In the genomic region with DNA sequence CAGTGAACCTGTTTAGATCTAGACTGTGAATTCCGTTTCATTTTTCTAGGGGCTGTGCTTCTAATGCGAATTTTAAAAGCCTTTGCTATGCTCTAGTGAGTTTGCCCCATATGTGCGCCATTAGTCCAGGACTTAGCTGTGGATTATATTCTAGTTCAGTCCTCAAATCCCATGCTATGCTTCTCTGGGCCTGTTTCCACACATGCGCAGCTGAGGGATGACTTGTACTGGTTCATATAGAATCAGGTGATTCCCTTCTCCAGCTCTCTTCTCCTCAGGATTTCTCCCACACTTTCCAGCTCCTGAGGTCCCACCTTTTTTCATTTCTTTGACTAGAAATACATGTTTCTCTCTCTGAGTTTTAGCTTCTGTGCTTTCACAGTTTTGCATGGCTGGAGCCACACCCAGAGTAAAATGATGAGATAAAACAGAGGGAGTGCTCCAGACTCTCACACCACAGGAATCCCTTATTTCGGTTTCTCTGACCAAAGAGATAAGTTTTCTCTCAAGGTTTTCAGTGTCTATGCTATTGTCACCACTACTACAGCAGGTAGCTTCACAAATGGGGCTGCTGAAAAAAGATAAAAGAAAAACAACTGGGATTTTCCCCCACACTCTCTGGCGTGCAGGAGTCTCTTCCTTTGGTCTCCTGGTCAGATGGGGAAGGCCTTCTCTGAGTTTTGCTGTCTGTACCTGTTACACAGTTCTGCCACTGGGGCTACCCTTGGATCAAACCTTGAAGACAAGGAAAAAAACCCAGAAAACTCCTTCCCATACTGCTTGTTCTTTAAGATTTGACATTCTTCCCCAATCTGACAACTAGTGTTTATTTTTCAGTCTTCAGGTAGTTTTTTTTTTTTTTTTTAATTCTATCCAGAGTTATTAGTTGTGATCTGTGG, we compare ENCODE assay signal across 20 cellular contexts.
A peak's percentile ranks its signal among the peaks of the same experiment; 100 is the strongest.
DNase-seq lines count a peak whose midpoint lies in the region; ATAC-seq and TF ChIP-seq lines count a peak whose summit lies in the region.
"Had no signal": no experiment of that assay in that cellular context is flagged by ENCODE, and none has a peak within 500 bp of the region (broad histone marks: within the 10 kb centered on the region; RNA-seq: fewer than 3 reads in every experiment).

No MANE protein-coding gene starts in this region.

- H4K5ac ChIP-seq in mesendoderm (ENCODE audit: low read length) = no peak overlapping the region

- TF ChIP-seq CTCF in GM12864 (IDR thresholded peaks at IDR 0.05; ENCODE audit: low read depth, low read length, missing control alignments) (peak; percentile 24), Loucy (conservative IDR thresholded peaks at IDR 0.05; ENCODE audit: low read length) (0 out of 2 replicates have a peak, but pooled peaks have one; percentile 24), WTC11 (IDR thresholded peaks at IDR 0.05) (no peak)

- H4K20me1 ChIP-seq in Loucy (ENCODE audit: insufficient read depth, low read length, poor library complexity, severe bottlenecking) = no peaks in the 10 kb centered on the region
- H4K20me1 ChIP-seq: BLaER1 treated with 17β-estradiol and CSF1 and Interleukin-3, amounts not matched to agents 10 nM and 100 nM had no signal

- H3K9me3 Mint-ChIP-seq in WTC11 = peaks cover 4% of the 10 kb centered on the region; the same call in 1 of the 2 replicates

- no peak overlapping the region for H3K27ac ChIP-seq in mesendoderm (ENCODE audit: low read depth, low read length)
- H3K27ac ChIP-seq: adrenal gland; BLaER1 treated with 17β-estradiol and CSF1 and Interleukin-3, amounts not matched to agents 10 nM and 100 nM; coronary artery; sigmoid colon; VCaP had no signal

- H2BK15ac ChIP-seq in mesendoderm (replicated peaks; ENCODE audit: low read depth) = no peak overlapping the region

- no CpG with 5 or more reads among the region's 6 CpGs for whole genome bisulfite sequencing in mesendoderm (ENCODE audit: extremely low coverage, insufficient coverage, low lambda C conversion rate)

- no peak overlapping the region for H3K18ac ChIP-seq in mesendoderm (ENCODE audit: low read length)

- H3K4me1 Mint-ChIP-seq in WTC11 = peaks cover 27% of the 10 kb centered on the region

- H3K4ac ChIP-seq in mesendoderm (ENCODE audit: low read depth, low read length) = no peak overlapping the region

- H4K8ac ChIP-seq in mesendoderm (ENCODE audit: low read depth, low read length) = no peak overlapping the region

- no peak overlapping the region for H3K23ac ChIP-seq in mesendoderm (ENCODE audit: low read length)

- H3K79me2 ChIP-seq in Loucy (ENCODE audit: insufficient read depth, low read length) (no peaks in the 10 kb centered on the region), mesendoderm (ENCODE audit: control insufficient read depth, insufficient read depth, low read length) (no peaks in the 10 kb centered on the region)

- H3K9ac ChIP-seq in Loucy (ENCODE audit: low read depth, low read length, poor library complexity, severe bottlenecking) = no peak overlapping the region
- no peak overlapping the region for H3K9ac ChIP-seq in mesendoderm (ENCODE audit: low read length)
- H3K9ac ChIP-seq: BLaER1 treated with 17β-estradiol and CSF1 and Interleukin-3, amounts not matched to agents 10 nM and 100 nM had no signal

- H3K4me3 Mint-ChIP-seq in WTC11 = no peak overlapping the region
- H3K4me3 Mint-ChIP-seq: mesothelial cell of epicardium had no signal

- H2BK120ac ChIP-seq in mesendoderm (ENCODE audit: low read depth, low read length) = no peak overlapping the region

- H3K56ac ChIP-seq in mesendoderm (ENCODE audit: low read length) = no peak overlapping the region

- no peaks in the 10 kb centered on the region for H3K9me3 ChIP-seq in Loucy (ENCODE audit: insufficient read depth, low read depth, low read length)
- H3K9me3 ChIP-seq: adrenal gland; BLaER1 treated with 17β-estradiol and CSF1 and Interleukin-3, amounts not matched to agents 10 nM and 100 nM; HAP-1; sigmoid colon had no signal

- CTCF ChIA-PET in WTC11 (lab: Charles Lee) = interaction anchor here (0.6 to 0.9 kb wide), 3 partner anchors 51 to 311 kb away, joined by 3 read pairs; no protein-coding TSS in a partner anchor

- H3K27me3 ChIP-seq in Loucy (ENCODE audit: insufficient read depth, low read length, poor library complexity, severe bottlenecking) = no peaks in the 10 kb centered on the region
- no peaks in the 10 kb centered on the region for H3K27me3 ChIP-seq in mesendoderm (ENCODE audit: insufficient read depth, low read length, poor library complexity)
- H3K27me3 ChIP-seq: adrenal gland; BLaER1 treated with 17β-estradiol and CSF1 and Interleukin-3, amounts not matched to agents 10 nM and 100 nM; sigmoid colon had no signal

- POLR2A ChIA-PET in WTC11 (lab: Charles Lee) = no interaction called here

- H3K79me1 ChIP-seq in mesendoderm (ENCODE audit: low read length) = no peaks in the 10 kb centered on the region

- H2AFZ ChIP-seq in Loucy (ENCODE audit: low read length) = no peak overlapping the region

- H3K4me2 ChIP-seq in Loucy (ENCODE audit: low read depth, low read length, poor library complexity, severe bottlenecking) = no peak overlapping the region
- H3K4me2 ChIP-seq in mesendoderm (ENCODE audit: low read length) = no peak overlapping the region
- H3K4me2 ChIP-seq: BLaER1 treated with 17β-estradiol and CSF1 and Interleukin-3, amounts not matched to agents 10 nM and 100 nM had no signal

- no peaks in the 10 kb centered on the region for H3K4me1 ChIP-seq in Loucy (ENCODE audit: insufficient read depth, low read length, poor library complexity, severe bottlenecking)
- no peaks in the 10 kb centered on the region for H3K4me1 ChIP-seq in mesendoderm (ENCODE audit: control insufficient read depth, low read depth, low read length)
- H3K4me1 ChIP-seq: adrenal gland; BLaER1 treated with 17β-estradiol and CSF1 and Interleukin-3, amounts not matched to agents 10 nM and 100 nM; sigmoid colon had no signal

- no peak overlapping the region for H2BK5ac ChIP-seq in mesendoderm (ENCODE audit: low read length)

- H3K4me3 ChIP-seq in GM12864 (ENCODE audit: low read depth, low read length) (no peak overlapping the region), Loucy (ENCODE audit: low read length, poor library complexity, severe bottlenecking) (no peak overlapping the region), mesendoderm (ENCODE audit: low read length) (no peak overlapping the region)
- H3K4me3 ChIP-seq: adrenal gland; BLaER1 treated with 17β-estradiol and CSF1 and Interleukin-3, amounts not matched to agents 10 nM and 100 nM; coronary artery; HAP-1; sigmoid colon had no signal

- DNase-seq in GM12864 (ENCODE audit: low read depth) = no peak
- DNase-seq in WTC11 (ENCODE audit: low spot score) = no peak
- DNase-seq in mesendoderm = peak; percentile 63
- DNase-seq in activated effector memory CD4-positive, alpha-beta T cell treated with Interleukin-2 at 50 U/mL for 16 hours = no peak
- no peak for DNase-seq in GDM1 (lab: John Stamatoyannopoulos, UW)
- DNase-seq in SKM-1 treated with dmso at 0.1 percent for 144 hours (lab: John Stamatoyannopoulos, UW; ENCODE audit: unreplicated experiment) = no peak
- DNase-seq in cerebellar cortex (ENCODE audit: low spot score) = no peak
- DNase-seq: activated CD8-positive, alpha-beta memory T cell treated with anti-CD3 and anti-CD28 coated beads for 24 hours; adrenal gland; DMS79 treated with DMSO at 0.1 percent for 48 hours; NCI-H1092 treated with DMSO at 0.1 percent for 48 hours; NCI-H2227 treated with DMSO at 0.1 percent for 48 hours; sigmoid colon; SW 1271 had no signal

- no peaks in the 10 kb centered on the region for H3K9me2 ChIP-seq in Loucy (replicated peaks; ENCODE audit: low read depth, low read length)

- H3K36me3 ChIP-seq in Loucy (ENCODE audit: insufficient read depth, low read length) (no peaks in the 10 kb centered on the region), mesendoderm (ENCODE audit: control insufficient read depth, insufficient read depth, low read length) (no peaks in the 10 kb centered on the region)
- H3K36me3 ChIP-seq: adrenal gland; BLaER1 treated with 17β-estradiol and CSF1 and Interleukin-3, amounts not matched to agents 10 nM and 100 nM; HAP-1; sigmoid colon had no signal

- no peaks in the 10 kb centered on the region for H3F3A ChIP-seq in Loucy (ENCODE audit: low read depth)

- H3K36me3 Mint-ChIP-seq in WTC11 = no peaks in the 10 kb centered on the region

- H3K27ac Mint-ChIP-seq in WTC11 = no peak overlapping the region
- H3K27ac Mint-ChIP-seq: mesothelial cell of epicardium had no signal

- ATAC-seq in WTC11 = peak; percentile 87

- no peak overlapping the region for H2AK5ac ChIP-seq in mesendoderm (ENCODE audit: low read length)

- peaks cover 5% of the 10 kb centered on the region for H3K27me3 Mint-ChIP-seq in WTC11 (ENCODE audit: low read depth)

TF ChIP-seq in WTC11, 78 proteins besides CTCF, POLR2A, EP300 and RAD21:
- TF ChIP-seq NFYB (CRISPR knock-in tag; conservative IDR thresholded peaks at IDR 0.05; ENCODE audit: low read depth) (no peak), TEAD1 (CRISPR knock-in tag; IDR thresholded peaks at IDR 0.05) (no peak)
